Comparison of ENCODE assay signal across 22 cellular contexts in genomic region chr4:95636061-95636460, GRCh38.
DNase-seq lines count a peak whose midpoint lies in the region; TF ChIP-seq lines count a peak whose summit lies in the region.
"Had no signal": no experiment of that assay in that cellular context is flagged by ENCODE, and none has a peak within 500 bp of the region (broad histone marks: within the 10 kb centered on the region; RNA-seq: fewer than 3 reads in every experiment).

No MANE protein-coding gene starts in this region.

- TF ChIP-seq RAD21 in SK-N-SH (IDR thresholded peaks at IDR 0.05; ENCODE audit: low read length) = no peak

- no peaks in the 10 kb centered on the region for H3K79me2 ChIP-seq in SK-N-SH (ENCODE audit: insufficient read depth)

- no peak overlapping the region for H3K27ac ChIP-seq in SK-N-SH (ENCODE audit: low read depth in 2 of 2, low read length in 1 of 2)
- H3K27ac ChIP-seq: BLaER1 had no signal

- H3K27ac Mint-ChIP-seq in glutamatergic neuron (ENCODE audit: unreplicated experiment) = peak overlapping the region; percentile 79
- H3K27ac Mint-ChIP-seq: CD4-positive, alpha-beta memory T cell; CD4-positive, CD25-positive, alpha-beta regulatory T cell; CD8-positive, alpha-beta memory T cell had no signal

- no peaks in the 10 kb centered on the region for H3F3A ChIP-seq in SK-N-SH (replicated peaks; ENCODE audit: insufficient read depth)

- H3K9ac ChIP-seq in SK-N-SH = no peak overlapping the region
- H3K9ac ChIP-seq: BLaER1 had no signal

- no peaks in the 10 kb centered on the region for H3K36me3 Mint-ChIP-seq in glutamatergic neuron (ENCODE audit: unreplicated experiment)
- H3K36me3 Mint-ChIP-seq: CD14-positive monocyte; CD4-positive, alpha-beta memory T cell; CD4-positive, CD25-positive, alpha-beta regulatory T cell; CD8-positive, alpha-beta memory T cell had no signal

- H3K9me3 Mint-ChIP-seq in glutamatergic neuron (ENCODE audit: unreplicated experiment) = peaks cover 1% of the 10 kb centered on the region

- WGBS in SK-N-SH (ENCODE audit: low lambda C conversion rate) = 52% methylated on average over 2 of the region's 2 CpGs

- H2AFZ ChIP-seq in SK-N-SH (ENCODE audit: low read depth) = no peak overlapping the region

- H3K4me1 ChIP-seq in SK-N-SH (ENCODE audit: control insufficient read depth in 1 of 2, insufficient read depth in 2 of 2, low read depth in 1 of 2, low read length in 1 of 2) = peaks cover 4 to 5% of the 10 kb centered on the region in 2 experiments; a peak in 2 of 4 replicates
- H3K4me1 ChIP-seq: BLaER1 had no signal

- no peaks in the 10 kb centered on the region for H3K9me2 ChIP-seq in SK-N-SH

- H3K36me3 ChIP-seq in SK-N-SH (replicated peaks in 1 of 2; ENCODE audit: control insufficient read depth in 1 of 2, insufficient read depth in 2 of 2, low read length in 1 of 2) (no peaks in the 10 kb centered on the region), MG63 (no peaks in the 10 kb centered on the region)
- H3K36me3 ChIP-seq: BE2C, BLaER1 had no signal

- H3K4me2 ChIP-seq in SK-N-SH = no peak overlapping the region
- H3K4me2 ChIP-seq: BLaER1 had no signal

- no peaks in the 10 kb centered on the region for H3K27me3 Mint-ChIP-seq in glutamatergic neuron (ENCODE audit: unreplicated experiment)
- H3K27me3 Mint-ChIP-seq: CD4-positive, alpha-beta memory T cell; CD4-positive, CD25-positive, alpha-beta regulatory T cell; CD8-positive, alpha-beta memory T cell had no signal

- no peak for TF ChIP-seq CTCF in SK-N-SH (IDR thresholded peaks at IDR 0.05)
- TF ChIP-seq CTCF in glutamatergic neuron (IDR thresholded peaks at IDR 0.05; ENCODE audit: partially characterized antibody, unreplicated experiment) = no peak

- H3K9me3 ChIP-seq in SK-N-SH = no peaks in the 10 kb centered on the region
- H3K9me3 ChIP-seq in MG63 = no peaks in the 10 kb centered on the region
- H3K9me3 ChIP-seq: BE2C, BLaER1 had no signal

- H3K4me3 Mint-ChIP-seq in glutamatergic neuron (ENCODE audit: unreplicated experiment) = no peak overlapping the region
- H3K4me3 Mint-ChIP-seq: CD14-positive monocyte; CD4-positive, alpha-beta memory T cell; CD8-positive, alpha-beta memory T cell had no signal

- H3K4me3 ChIP-seq in SK-N-SH (ENCODE audit: low read depth in 2 of 2, low read length in 1 of 2) (no peak overlapping the region), MG63 (no peak overlapping the region)
- H3K4me3 ChIP-seq: BLaER1 had no signal

- CTCF ChIA-PET in SK-N-SH (lab: Yijun Ruan, JAX) = interaction anchor here (0.6 to 3.4 kb wide), 11 partner anchors 9 to 213 kb away, joined by 3 to 29 read pairs (median 4); partner anchors contain the start of gene UNC5C

- H3K27me3 ChIP-seq in SK-N-SH (ENCODE audit: insufficient read depth) = no peaks in the 10 kb centered on the region
- H3K27me3 ChIP-seq in MG63 = no peaks in the 10 kb centered on the region
- H3K27me3 ChIP-seq: BE2C, BLaER1 had no signal

- no peaks in the 10 kb centered on the region for H4K20me1 ChIP-seq in SK-N-SH (ENCODE audit: insufficient read depth)
- H4K20me1 ChIP-seq: BLaER1 had no signal

- POLR2A ChIA-PET in SK-N-SH (lab: Yijun Ruan, JAX) = no interaction called here

- DNase-seq in SK-N-DZ (ENCODE audit: low spot score) (peak; percentile 84), SK-N-SH (peak; percentile 42), glutamatergic neuron (no peak), MG63 (no peak), GM03348 (ENCODE audit: low spot score) (no peak)
- DNase-seq: 8988T; ACHN; BE2C; C1 segment of cervical spinal cord; CD4-positive, alpha-beta memory T cell; CD4-positive, CD25-positive, alpha-beta regulatory T cell; CD8-positive, alpha-beta memory T cell; COR-L47; DMS 273 treated with DMSO at 0.1 percent for 48 hours; DMS153; DMS53; DMS79; DND-41; EL; GDM1 had no signal

- peak in 1 of 2 experiments; percentile 80; a peak in 1 of 4 replicates for TF ChIP-seq EP300 in SK-N-SH (IDR thresholded peaks at IDR 0.05; ENCODE audit: borderline replicate concordance in 1 of 2, low read depth in 1 of 2, low read length in 1 of 2)

- peaks cover 38% of the 10 kb centered on the region for H3K4me1 Mint-ChIP-seq in glutamatergic neuron (ENCODE audit: low read depth, unreplicated experiment)
- H3K4me1 Mint-ChIP-seq: CD4-positive, alpha-beta memory T cell; CD4-positive, CD25-positive, alpha-beta regulatory T cell; CD8-positive, alpha-beta memory T cell had no signal

TF ChIP-seq in SK-N-SH, 30 proteins besides CTCF, POLR2A, EP300 and RAD21:
- TF ChIP-seq RCOR1 (IDR thresholded peaks at IDR 0.05; ENCODE audit: low read length) (peak; percentile 81; the same call in 1 of the 2 replicates), SIN3A (IDR thresholded peaks at IDR 0.05; ENCODE audit: borderline replicate concordance, low read depth, low read length) (no peak), TCF12 (IDR thresholded peaks at IDR 0.05) (peak; percentile 19; the same call in 1 of the 2 replicates), GATA2 (CRISPR knock-in tag; IDR thresholded peaks at IDR 0.05) (peak; percentile 76), POLR2AphosphoS5 (IDR thresholded peaks at IDR 0.05; ENCODE audit: low read depth, low read length) (peak; percentile 32; the same call in 1 of the 2 replicates), YY1 (IDR thresholded peaks at IDR 0.05; ENCODE audit: low read depth) (no peak)

Comparison
In these comparisons a context has a peak if more than half of its experiments do, and no peak if none do; other contexts are left out.
1. DNase-seq: peak in SK-N-DZ (single experiment) and SK-N-SH (single experiment); none in glutamatergic neuron (single experiment), MG63 (single experiment) and GM03348 (single experiment).